In genomic region chr16:12120331-12120981, GRCh38 we compare ENCODE assay signal across 11 cellular contexts.
DNase-seq lines count a peak whose midpoint lies in the region; ATAC-seq and TF ChIP-seq lines count a peak whose summit lies in the region.
"Had no signal": no experiment of that assay in that cellular context is flagged by ENCODE, and none has a peak within 500 bp of the region (broad histone marks: within the 10 kb centered on the region; RNA-seq: fewer than 3 reads in every experiment).

No MANE protein-coding gene starts in this region.

- H3K36me3 ChIP-seq in IMR-90 (ENCODE audit: control insufficient read depth, insufficient read depth, low read length) = peaks cover 4% of the 10 kb centered on the region
- H3K36me3 ChIP-seq in PC-3 (ENCODE audit: low read depth, low read length) = no peaks in the 10 kb centered on the region

- no peak overlapping the region for H3K4me3 Mint-ChIP-seq in activated CD4-positive, alpha-beta T cell treated with anti-CD3 and anti-CD28 coated beads, Interleukin-2, amount 10 ng/mL, durations not matched to agents 7 days and 5 days

- H2AFZ ChIP-seq in IMR-90 (replicated peaks; ENCODE audit: low read length, poor library complexity) (peak overlapping the region; percentile 6), PC-3 (ENCODE audit: low read length) (no peak overlapping the region)

- H3K9me3 ChIP-seq in IMR-90 (ENCODE audit: control insufficient read depth, insufficient read depth, low read length) (no peaks in the 10 kb centered on the region), PC-3 (ENCODE audit: low read length) (no peaks in the 10 kb centered on the region)

- peak; percentile 34 for TF ChIP-seq RAD21 in IMR-90 (IDR thresholded peaks at IDR 0.05; ENCODE audit: low read length)

- no peak overlapping the region for H4K91ac ChIP-seq in IMR-90 (ENCODE audit: insufficient read depth, low read depth, low read length)

- H3K14ac ChIP-seq in IMR-90 (replicated peaks; ENCODE audit: low read depth, low read length) = no peak overlapping the region; the same call in 1 of the 2 replicates

- TF ChIP-seq CTCF in IMR-90 (conservative IDR thresholded peaks at IDR 0.05; ENCODE audit: low read depth, low read length) (0 out of 2 replicates have a peak, but pooled peaks have one; percentile 13), PC-3 (conservative IDR thresholded peaks at IDR 0.05; ENCODE audit: low read depth, low read length) (no peak)

- no peak overlapping the region for H2BK20ac ChIP-seq in IMR-90 (ENCODE audit: low read depth, low read length)

- CTCF ChIA-PET in IMR-90 (lab: Yijun Ruan, JAX) = no interaction called here
- CTCF ChIA-PET in activated CD4-positive, alpha-beta T cell treated with anti-CD3 and anti-CD28 coated beads, Interleukin-2, amount 10 ng/mL, durations not matched to agents 7 days and 5 days (lab: Charles Lee) = no interaction called here
- CTCF ChIA-PET in PC-3 (lab: Charles Lee) = no interaction called here

- H2BK5ac ChIP-seq in IMR-90 (ENCODE audit: low read depth, low read length, poor library complexity, severe bottlenecking) = no peak overlapping the region

- no peak overlapping the region for H2BK15ac ChIP-seq in IMR-90 (ENCODE audit: low read depth, low read length)

- H3K27ac Mint-ChIP-seq in activated CD4-positive, alpha-beta T cell treated with anti-CD3 and anti-CD28 coated beads, Interleukin-2, amount 10 ng/mL, durations not matched to agents 7 days and 5 days = no peak overlapping the region

- no peaks in the 10 kb centered on the region for H3K9me3 Mint-ChIP-seq in activated CD4-positive, alpha-beta T cell treated with anti-CD3 and anti-CD28 coated beads, Interleukin-2, amount 10 ng/mL, durations not matched to agents 7 days and 5 days
- H3K9me3 Mint-ChIP-seq: nephron had no signal

- H3K9me1 ChIP-seq in IMR-90 (ENCODE audit: insufficient read depth, low read length) = peaks cover 5% of the 10 kb centered on the region

- no peak for TF ChIP-seq POLR2A in IMR-90 (IDR thresholded peaks at IDR 0.05; ENCODE audit: low read depth, low read length)

- H2AK9ac ChIP-seq in IMR-90 (replicated peaks; ENCODE audit: low read depth, low read length, poor library complexity) = peak overlapping the region; percentile 1

- H3K4me1 ChIP-seq in IMR-90 (ENCODE audit: control insufficient read depth, insufficient read depth, low read length) = peaks cover 16% of the 10 kb centered on the region
- H3K4me1 ChIP-seq in PC-3 (ENCODE audit: insufficient read depth, low read length) = peaks cover 12% of the 10 kb centered on the region

- no peak overlapping the region for H3K27ac ChIP-seq in IMR-90 (ENCODE audit: insufficient read depth, low read length)
- H3K27ac ChIP-seq in PC-3 (ENCODE audit: low read length) = no peak overlapping the region

- peak overlapping the region; percentile 49 for H2AK5ac ChIP-seq in IMR-90 (ENCODE audit: low read depth, low read length)

- no peak overlapping the region for H3K4ac ChIP-seq in IMR-90 (ENCODE audit: low read depth, low read length)

- peaks cover 0 to 18% of the 10 kb centered on the region in 2 experiments; a peak in 2 of 4 replicates for H3K79me1 ChIP-seq in IMR-90 (ENCODE audit: low read depth in 1 of 2, low read length in 2 of 2)

- H3K4me2 ChIP-seq in IMR-90 (ENCODE audit: low read depth, low read length) (peak overlapping the region; percentile 66), PC-3 (ENCODE audit: low read length) (no peak overlapping the region)

- H2BK120ac ChIP-seq in IMR-90 (ENCODE audit: low read depth, low read length) = 0 out of 2 replicates have a peak overlapping the region, but pooled peaks have one; percentile 3

- ATAC-seq in IMR-90 (ENCODE audit: low read depth) = peak; percentile 88
- peak; percentile 85 for ATAC-seq in Right ventricle myocardium superior (ENCODE audit: poor library complexity)
- ATAC-seq in GM18511 (IDR thresholded peaks at IDR 0.05; ENCODE audit: unreplicated experiment) = no peak
- no peak for ATAC-seq in PC-3

- H3K27me3 ChIP-seq in IMR-90 (ENCODE audit: control insufficient read depth, insufficient read depth, low read length) (no peaks in the 10 kb centered on the region), PC-3 (ENCODE audit: low read length) (no peaks in the 10 kb centered on the region)

- no peak overlapping the region for H3K56ac ChIP-seq in IMR-90 (ENCODE audit: extremely low read depth, insufficient read depth, low read length)

- H4K20me1 ChIP-seq in IMR-90 (ENCODE audit: insufficient read depth, low read length) (peaks cover 25% of the 10 kb centered on the region), PC-3 (ENCODE audit: low read length) (no peaks in the 10 kb centered on the region)

- dilution Hi-C loops in IMR-90 (cut with HindIII; ENCODE audit: low sequenced_read_pairs, unreplicated experiment) = no loop called here

- H4K8ac ChIP-seq in IMR-90 (ENCODE audit: low read depth in 2 of 2, low read length in 2 of 2) = no peak overlapping the region

- peaks cover 14% of the 10 kb centered on the region for H3K4me1 Mint-ChIP-seq in activated CD4-positive, alpha-beta T cell treated with anti-CD3 and anti-CD28 coated beads, Interleukin-2, amount 10 ng/mL, durations not matched to agents 7 days and 5 days

- peaks cover 3% of the 10 kb centered on the region for H3K36me3 Mint-ChIP-seq in activated CD4-positive, alpha-beta T cell treated with anti-CD3 and anti-CD28 coated beads, Interleukin-2, amount 10 ng/mL, durations not matched to agents 7 days and 5 days (ENCODE audit: low read depth)

- in situ Hi-C loops in IMR-90 (cut with MboI; ENCODE audit: low sequenced_read_pairs) (no loop called here), SK-MEL-5 (cut with HindIII; ENCODE audit: low pct_unique_long_range_greater_than_20kb, low sequenced_read_pairs) (no loop called here)

- H3K23ac ChIP-seq in IMR-90 (ENCODE audit: low read depth, low read length) = no peak overlapping the region

- 0% methylated on average over 1 of the region's 17 CpGs; no CpG with 5 or more reads in 1 of the 2 experiments for WGBS in IMR-90 (ENCODE audit: extremely low coverage in 2 of 2, insufficient read length in 1 of 2), 2 experiments

- intact Hi-C loops in IMR-90 (cut with micrococcal nuclease) = no loop called here
- intact Hi-C loops in Right ventricle myocardium superior (cut with DNase I) = no loop called here
- intact Hi-C loops in PC-3 (cut with micrococcal nuclease) = no loop called here

- no peaks in the 10 kb centered on the region for H3K27me3 Mint-ChIP-seq in activated CD4-positive, alpha-beta T cell treated with anti-CD3 and anti-CD28 coated beads, Interleukin-2, amount 10 ng/mL, durations not matched to agents 7 days and 5 days

- no peaks in the 10 kb centered on the region for H3F3A ChIP-seq in PC-3 (ENCODE audit: low read length, unreplicated experiment)

- H4K5ac ChIP-seq in IMR-90 (ENCODE audit: low read depth, low read length) = no peak overlapping the region

- POLR2A ChIA-PET in IMR-90 (lab: Charles Lee; ENCODE audit: unreplicated experiment) = no interaction called here
- POLR2A ChIA-PET in activated CD4-positive, alpha-beta T cell treated with anti-CD3 and anti-CD28 coated beads, Interleukin-2, amount 10 ng/mL, durations not matched to agents 7 days and 5 days (lab: Charles Lee) = no interaction called here
- POLR2A ChIA-PET in PC-3 (lab: Charles Lee; ENCODE audit: unreplicated experiment) = no interaction called here

- H3K9me2 ChIP-seq in PC-3 (replicated peaks; ENCODE audit: low read length) = no peaks in the 10 kb centered on the region

- H3K79me2 ChIP-seq in PC-3 (ENCODE audit: low read length) = no peaks in the 10 kb centered on the region

- DNase-seq in IMR-90 = peak; percentile 84
- peak; percentile 3 for DNase-seq in SK-MEL-5 (ENCODE audit: low read depth, low spot score)
- DNase-seq in Right ventricle myocardium superior = peak; percentile 52
- peak; percentile 78 for DNase-seq in skeletal muscle cell (ENCODE audit: low read depth)
- no peak for DNase-seq in activated CD4-positive, alpha-beta T cell treated with anti-CD3 and anti-CD28 coated beads, Interleukin-2, amount 10 ng/mL, durations not matched to agents 7 days and 5 days
- no peak for DNase-seq in DMS79 treated with DMSO at 0.1 percent for 48 hours (lab: John Stamatoyannopoulos, UW)
- no peak for DNase-seq in PC-3
- DNase-seq: activated gamma-delta T cell treated with Interleukin-2 at 50 U/mL for 16 hours, NCI-H2029 had no signal

- H3K18ac ChIP-seq in IMR-90 (ENCODE audit: low read depth, low read length) = no peak overlapping the region

- no peak overlapping the region for H3K9ac ChIP-seq in IMR-90 (ENCODE audit: low read depth, low read length)
- H3K9ac ChIP-seq in PC-3 (ENCODE audit: low read length) = no peak overlapping the region

- BruUV-seq in IMR-90 (replicated peaks; lab: Mats Ljungman, UMichigan) (no TSS peak), PC-3 (replicated peaks; lab: Mats Ljungman, UMichigan) (no TSS peak)

- H3K4me3 ChIP-seq in IMR-90 (ENCODE audit: insufficient read depth, low read depth, low read length) (no peak overlapping the region), skeletal muscle cell (ENCODE audit: low read depth, low read length) (no peak overlapping the region), PC-3 (ENCODE audit: low read length) (no peak overlapping the region)

TF ChIP-seq in IMR-90, 13 proteins besides CTCF, POLR2A, EP300 and RAD21:
- no peak for TF ChIP-seq RFX5 (IDR thresholded peaks at IDR 0.05; ENCODE audit: low read depth, low read length)
- no peak for TF ChIP-seq USF2 (IDR thresholded peaks at IDR 0.05; ENCODE audit: low read depth, low read length)
- TF ChIP-seq SMC3 (IDR thresholded peaks at IDR 0.05; ENCODE audit: low read depth, low read length) = peak; percentile 11; the same call in 1 of the 2 replicates
- TF ChIP-seq NFE2L2 (IDR thresholded peaks at IDR 0.05; ENCODE audit: low read depth, low read length) = peak; percentile 2; the same call in 1 of the 2 replicates
- peak; percentile 56; the same call in 1 of the 2 replicates for TF ChIP-seq MAZ (IDR thresholded peaks at IDR 0.05; ENCODE audit: borderline replicate concordance, low read depth, low read length)
- peak; percentile 56; the same call in 1 of the 2 replicates for TF ChIP-seq FOS (IDR thresholded peaks at IDR 0.05; ENCODE audit: low read depth, low read length)

Comparison
In these comparisons a context has a peak if more than half of its experiments do, and no peak if none do; other contexts are left out.
1. ATAC-seq: peak in IMR-90 (single experiment) and Right ventricle myocardium superior (single experiment); none in GM18511 (single experiment) and PC-3 (single experiment).
2. DNase-seq: peak in IMR-90 (single experiment), SK-MEL-5 (single experiment), Right ventricle myocardium superior (single experiment) and skeletal muscle cell (single experiment); none in activated CD4-positive, alpha-beta T cell treated with anti-CD3 and anti-CD28 coated beads, Interleukin-2, amount 10 ng/mL, durations not matched to agents 7 days and 5 days (single experiment), DMS79 treated with DMSO at 0.1 percent for 48 hours (single experiment) and PC-3 (single experiment).